ENCODE assay signal across 11 cellular contexts in genomic region chr13:27967736-27968315, GRCh38. TPM values are rescaled to one million over a fixed set of nuclear protein-coding genes. Genes with fewer than 3 reads are reported as not detected.
DNase-seq lines count a peak whose midpoint lies in the region; ATAC-seq and TF ChIP-seq lines count a peak whose summit lies in the region.
"Had no signal": no experiment of that assay in that cellular context is flagged by ENCODE, and none has a peak within 500 bp of the region (broad histone marks: within the 10 kb centered on the region; RNA-seq: fewer than 3 reads in every experiment).

No MANE protein-coding gene starts in this region.

- H4K20me1 ChIP-seq in PC-9 (ENCODE audit: insufficient read depth) = no peaks in the 10 kb centered on the region

- CTCF ChIA-PET in PC-9 (lab: Charles Lee) = no interaction called here

- peaks cover 0 to 32% (median 5%) of the 10 kb centered on the region in 4 donors for H3K4me1 ChIP-seq in Peyer's patch
- peaks cover 18% of the 10 kb centered on the region for H3K4me1 ChIP-seq in iPS-15b (ENCODE audit: control insufficient read depth, insufficient read depth, low read length)
- H3K4me1 ChIP-seq in PC-9 (replicated peaks; ENCODE audit: insufficient read depth) = no peaks in the 10 kb centered on the region

- no peaks in the 10 kb centered on the region for H3K79me2 ChIP-seq in PC-9 (ENCODE audit: low read depth)

- POLR2A ChIA-PET in PC-9 (lab: Charles Lee; ENCODE audit: unreplicated experiment) = no interaction called here

- H3K4me1 Mint-ChIP-seq in activated T-cell treated with anti-CD3 and anti-CD28 coated beads, Interleukin-2, amount 50 U/mL, for 4 hours (ENCODE audit: low read depth) = peaks cover 25% of the 10 kb centered on the region
- peaks cover 43% of the 10 kb centered on the region for H3K4me1 Mint-ChIP-seq in stimulated activated memory B cell treated with anti-CD40 and anti-IgM and Interleukin-4, amounts not matched to agents 10 μg/mL and 1 μg/mL and 100 μg/mL, for 72 hours

- H3K4me3 ChIP-seq in Peyer's patch = peak overlapping the region in 3 of 4 donors; percentile 53 to 80 (median 77)
- peak overlapping the region; percentile 40 for H3K4me3 ChIP-seq in iPS-15b (ENCODE audit: low read depth, low read length)
- H3K4me3 ChIP-seq in PC-9 = no peak overlapping the region

- H3K9me2 ChIP-seq in PC-9 (ENCODE audit: insufficient read depth) = no peaks in the 10 kb centered on the region

- no TSS peak for BruUV-seq in PC-9 (replicated peaks; lab: Mats Ljungman, UMichigan)

- H3K36me3 ChIP-seq in Peyer's patch = peaks cover 0 to 4% (median 0%) of the 10 kb centered on the region in 3 donors
- H3K36me3 ChIP-seq in iPS-15b (ENCODE audit: control insufficient read depth, insufficient read depth, low read length) = no peaks in the 10 kb centered on the region
- no peaks in the 10 kb centered on the region for H3K36me3 ChIP-seq in PC-9 (ENCODE audit: low read depth)
- H3K36me3 ChIP-seq: BLaER1 treated with 17β-estradiol and CSF1 and Interleukin-3, amounts not matched to agents 10 nM and 100 nM had no signal

- no peak overlapping the region for H3K4me2 ChIP-seq in PC-9
- H3K4me2 ChIP-seq: KMS-11 had no signal

- no peaks in the 10 kb centered on the region for H3K9me3 ChIP-seq in Peyer's patch
- H3K9me3 ChIP-seq in iPS-15b (ENCODE audit: control insufficient read depth, insufficient read depth, low read length) = no peaks in the 10 kb centered on the region
- no peaks in the 10 kb centered on the region for H3K9me3 ChIP-seq in PC-9 (ENCODE audit: insufficient read depth, low read depth)

- no peak for DNase-seq in activated T-cell treated with anti-CD3 and anti-CD28 coated beads, Interleukin-2, amount 50 U/mL, for 4 hours
- no peak for DNase-seq in activated T-cell treated with anti-CD3 and anti-CD28 coated beads, Interleukin-2, amount 50 U/mL, for 48 hours
- DNase-seq in Peyer's patch (no peak), PC-9 (no peak), NCI-H446 (lab: John Stamatoyannopoulos, UW) (no peak)
- DNase-seq: NCI-H774 had no signal

- H3K27me3 Mint-ChIP-seq in activated T-cell treated with anti-CD3 and anti-CD28 coated beads, Interleukin-2, amount 50 U/mL, for 4 hours (ENCODE audit: low read depth) = peaks cover 80% of the 10 kb centered on the region
- peaks cover 95% of the 10 kb centered on the region for H3K27me3 Mint-ChIP-seq in stimulated activated memory B cell treated with anti-CD40 and anti-IgM and Interleukin-4, amounts not matched to agents 10 μg/mL and 1 μg/mL and 100 μg/mL, for 72 hours

- TF ChIP-seq CTCF in Peyer's patch (IDR thresholded peaks at IDR 0.05) = no peak
- TF ChIP-seq CTCF in PC-9 (conservative IDR thresholded peaks at IDR 0.05) = no peak

- intact Hi-C loops in PC-9 (cut with micrococcal nuclease; ENCODE audit: unreplicated experiment) = no loop called here

- H3K9me3 Mint-ChIP-seq in activated T-cell treated with anti-CD3 and anti-CD28 coated beads, Interleukin-2, amount 50 U/mL, for 4 hours = no peaks in the 10 kb centered on the region
- H3K9me3 Mint-ChIP-seq in stimulated activated memory B cell treated with anti-CD40 and anti-IgM and Interleukin-4, amounts not matched to agents 10 μg/mL and 1 μg/mL and 100 μg/mL, for 72 hours = no peaks in the 10 kb centered on the region

- H3K27ac Mint-ChIP-seq in stimulated activated memory B cell treated with anti-CD40 and anti-IgM and Interleukin-4, amounts not matched to agents 10 μg/mL and 1 μg/mL and 100 μg/mL, for 72 hours = peak overlapping the region; percentile 40

- no peak for TF ChIP-seq POLR2A in Peyer's patch (IDR thresholded peaks at IDR 0.05)

- ATAC-seq in activated T-cell treated with anti-CD3 and anti-CD28 coated beads, Interleukin-2, amount 50 U/mL, for 4 hours = no peak
- ATAC-seq in stimulated activated memory B cell treated with anti-CD40 and anti-IgM and Interleukin-4, amounts not matched to agents 10 μg/mL and 1 μg/mL and 100 μg/mL, for 72 hours = no peak
- no peak for ATAC-seq in HG02642 (IDR thresholded peaks at IDR 0.05; ENCODE audit: poor library complexity, unreplicated experiment)

- H3K9ac ChIP-seq in iPS-15b (ENCODE audit: low read depth, low read length) = no peak overlapping the region
- H3K9ac ChIP-seq: BLaER1 treated with 17β-estradiol and CSF1 and Interleukin-3, amounts not matched to agents 10 nM and 100 nM; KMS-11 had no signal

- H3K27me3 ChIP-seq in Peyer's patch = peaks cover 0 to 9% of the 10 kb centered on the region in 2 donors
- H3K27me3 ChIP-seq in iPS-15b (ENCODE audit: control insufficient read depth, insufficient read depth, low read length) = peaks cover 98% of the 10 kb centered on the region
- H3K27me3 ChIP-seq in PC-9 (ENCODE audit: insufficient read depth, low read depth) = peaks cover 20% of the 10 kb centered on the region

- no peak overlapping the region for H2AFZ ChIP-seq in PC-9

- H3K27ac ChIP-seq in Peyer's patch (peak overlapping the region in 3 of 4 donors; percentile 84 to 98 (median 92)), PC-9 (no peak overlapping the region)
- H3K27ac ChIP-seq: BLaER1 treated with 17β-estradiol and CSF1 and Interleukin-3, amounts not matched to agents 10 nM and 100 nM; KMS-11 had no signal

- H3F3A ChIP-seq in PC-9 (ENCODE audit: insufficient read depth, low read depth) = no peaks in the 10 kb centered on the region

- peak overlapping the region; percentile 37 for H3K4me3 Mint-ChIP-seq in activated T-cell treated with anti-CD3 and anti-CD28 coated beads, Interleukin-2, amount 50 U/mL, for 4 hours
- H3K4me3 Mint-ChIP-seq in stimulated activated memory B cell treated with anti-CD40 and anti-IgM and Interleukin-4, amounts not matched to agents 10 μg/mL and 1 μg/mL and 100 μg/mL, for 72 hours = peak overlapping the region; percentile 60

- H3K36me3 Mint-ChIP-seq in activated T-cell treated with anti-CD3 and anti-CD28 coated beads, Interleukin-2, amount 50 U/mL, for 4 hours (ENCODE audit: insufficient read depth) = no peaks in the 10 kb centered on the region
- no peaks in the 10 kb centered on the region for H3K36me3 Mint-ChIP-seq in stimulated activated memory B cell treated with anti-CD40 and anti-IgM and Interleukin-4, amounts not matched to agents 10 μg/mL and 1 μg/mL and 100 μg/mL, for 72 hours

RNA-seq across cellular contexts. Expression of gene CDX2, which starts 1.3 kb away (rescaled TPM):
- total RNA-seq in activated T-cell treated with anti-CD3 and anti-CD28 coated beads, Interleukin-2, amount 50 U/mL, for 4 hours = under 1 TPM in 2 of 3 donors, not detected in 1; 0.11 to 0.43 TPM
- total RNA-seq in Peyer's patch = 100 to 1,000 TPM in 3 of 4 donors, 10 to 100 TPM in 1; 33.0 to 182 (median 136) TPM
- not detected in 2 replicates for total RNA-seq in PC-9 (2021)

RNA-seq across cellular contexts. Expression of gene URAD, which starts 20.7 kb away (rescaled TPM):
- not detected for total RNA-seq in activated T-cell treated with anti-CD3 and anti-CD28 coated beads, Interleukin-2, amount 50 U/mL, for 4 hours
- 100 to 1,000 TPM in 2 of 4 donors, 10 to 100 TPM in 2; 38.0 to 144 (median 99.0) TPM for total RNA-seq in Peyer's patch
- not detected in 2 replicates for total RNA-seq in PC-9 (2021)

RNA-seq across cellular contexts. Expression of gene PDX1, which starts 48.0 kb away (rescaled TPM):
- not detected for total RNA-seq in activated T-cell treated with anti-CD3 and anti-CD28 coated beads, Interleukin-2, amount 50 U/mL, for 4 hours
- total RNA-seq in Peyer's patch = not detected
- total RNA-seq in PC-9 (2021) = not detected in 2 replicates

Comparison
In these comparisons a context has a peak if more than half of its experiments do, and no peak if none do; other contexts are left out.
1. RNA of gene CDX2, which starts 1.3 kb away (total RNA-seq): 33.0 to 182 TPM in Peyer's patch; 0.11 to 0.43 TPM in activated T-cell treated with anti-CD3 and anti-CD28 coated beads, Interleukin-2, amount 50 U/mL, for 4 hours and not detected in PC-9; every median in the first group is over 10 times any median in the second.
2. RNA of gene URAD, which starts 20.7 kb away (total RNA-seq): 38.0 to 144 TPM in Peyer's patch; not detected in activated T-cell treated with anti-CD3 and anti-CD28 coated beads, Interleukin-2, amount 50 U/mL, for 4 hours and not detected in PC-9; every median in the first group is over 10 times any median in the second.